Comparison of ENCODE assay signal across 36 cellular contexts in genomic region chr2:12510070-12510469, GRCh38.
"Had no signal": no experiment of that assay in that cellular context is flagged by ENCODE, and none has a peak within 500 bp of the region (broad histone marks: within the 10 kb centered on the region; RNA-seq: fewer than 3 reads in every experiment).

No MANE protein-coding gene starts in this region.

- H3K9ac ChIP-seq: KMS-11 had no signal

- H3K4me3 ChIP-seq: MG63 had no signal

- H3K9me3 ChIP-seq: MG63 had no signal

- H3K27me3 ChIP-seq: MG63 had no signal

- H3K27ac ChIP-seq: KMS-11 had no signal

- H3K36me3 ChIP-seq: MG63 had no signal

- H3K4me2 ChIP-seq: KMS-11 had no signal

- DNase-seq: Karpas-422, Kasumi-1, MG63, MM.1S, MV-4-11, NCI-H1048, NCI-H1092, NCI-H1092 treated with DMSO at 0.1 percent for 48 hours, NCI-H1105, NCI-H1105 treated with DMSO at 0.1 percent for 48 hours, NCI-H1417, NCI-H1417 treated with DMSO at 0.1 percent for 48 hours, NCI-H1436, NCI-H1436 treated with DMSO at 0.1 percent for 48 hours, NCI-H146, NCI-H1694, NCI-H1694 treated with DMSO at 0.1 percent for 48 hours, NCI-H187, NCI-H187 treated with DMSO at 0.1 percent for 48 hours, NCI-H1930, NCI-H2029, NCI-H2029 treated with DMSO at 0.1 percent for 48 hours, NCI-H2081, NCI-H2081 treated with DMSO at 0.1 percent for 48 hours, NCI-H2107, NCI-H2171, NCI-H2171 treated with DMSO at 0.1 percent for 48 hours, NCI-H2227 treated with DMSO at 0.1 percent for 48 hours, NCI-H226, NCI-H345, NCI-H446, NCI-H446 treated with DMSO at 0.1 percent for 48 hours, NCI-H510A, NCI-H510A treated with DMSO at 0.1 percent for 48 hours, NCI-H524 had no signal
